In the genomic region with DNA sequence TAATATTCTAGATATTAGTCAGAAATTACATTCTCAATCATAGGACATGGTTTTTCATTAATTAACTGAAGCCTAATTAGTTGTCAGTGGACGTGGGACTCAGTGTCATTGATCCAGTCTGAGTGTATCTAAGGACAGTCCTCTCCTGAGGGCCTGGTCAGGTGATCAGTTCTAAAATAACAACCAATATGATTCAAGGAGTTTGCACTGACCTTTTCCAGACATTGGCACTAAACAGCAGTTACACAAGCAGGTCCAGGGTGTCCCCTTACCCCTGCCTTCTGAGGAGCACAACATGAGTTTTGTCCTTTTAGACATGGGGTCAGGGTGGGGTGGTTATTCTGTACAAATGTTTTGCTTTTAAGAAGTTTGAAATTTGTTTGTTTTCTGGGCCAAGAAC, we compare ENCODE assay signal across 22 cellular contexts.
"Had no signal": no experiment of that assay in that cellular context is flagged by ENCODE, and none has a peak within 500 bp of the region (broad histone marks: within the 10 kb centered on the region; RNA-seq: fewer than 3 reads in every experiment).

No MANE protein-coding gene starts in this region.

- H3K9me3 ChIP-seq: body of pancreas had no signal

- H3K4me3 ChIP-seq: body of pancreas had no signal

- ATAC-seq: activated CD4-positive, CD25-positive, alpha-beta regulatory T cell treated with anti-CD3 and anti-CD28 coated beads, Interleukin-2, amount 50 U/mL, for 24 hours; activated CD8-positive, alpha-beta T cell treated with anti-CD3 and anti-CD28 coated beads, Interleukin-2, amount 10 ng/mL, durations not matched to agents 7 days and 5 days; body of pancreas; Panc1 had no signal

- DNase-seq: activated CD4-positive, alpha-beta T cell treated with anti-CD3 and anti-CD28 coated beads for 4 hours; activated CD4-positive, alpha-beta T cell treated with anti-CD3 and anti-CD28 coated beads, Interleukin-2, amount 50 U/mL, for 4 hours; activated CD8-positive, alpha-beta memory T cell treated with anti-CD3 and anti-CD28 coated beads, Interleukin-2, amount 50 U/mL, for 48 hours; activated CD8-positive, alpha-beta T cell treated with anti-CD3 and anti-CD28 coated beads, Interleukin-2, amount 10 ng/mL, durations not matched to agents 7 days and 5 days; activated naive CD4-positive, alpha-beta T cell treated with anti-CD3 and anti-CD28 coated beads, Interleukin-2, amount 50 U/mL, for 16 hours; activated T-cell treated with anti-CD3 and anti-CD28 coated beads, Interleukin-2, amount 50 U/mL, for 1 hour; aorta; body of pancreas; MM.1S; NCI-H1105; NCI-H1436; NCI-H187; NCI-H2081; NCI-H510A treated with DMSO at 0.1 percent for 48 hours; NCI-H69; NK-92 treated with Interleukin-12 subunit alpha and Interleukin-12 subunit beta, amount 100 ng/mL, for 24 hours; OCI-M1; SHP77 treated with DMSO at 0.1 percent for 48 hours had no signal

- H3K27ac ChIP-seq: body of pancreas, RWPE1 had no signal

- H3K27ac Mint-ChIP-seq: activated CD8-positive, alpha-beta T cell treated with anti-CD3 and anti-CD28 coated beads, Interleukin-2, amount 10 ng/mL, durations not matched to agents 7 days and 5 days; T-helper 1 cell treated with Interleukin-12 subunit alpha and Interleukin-12 subunit beta and Interleukin-4 antibody, amounts not matched to agents 30 μg/mL and 1 μg/mL, for 36 hours had no signal

- H3K4me1 ChIP-seq: body of pancreas had no signal

- H3K27me3 ChIP-seq: body of pancreas had no signal

- H3K9me3 Mint-ChIP-seq: T-helper 1 cell treated with Interleukin-12 subunit alpha and Interleukin-12 subunit beta and Interleukin-4 antibody, amounts not matched to agents 30 μg/mL and 1 μg/mL, for 36 hours had no signal

- H3K4me3 Mint-ChIP-seq: activated CD8-positive, alpha-beta T cell treated with anti-CD3 and anti-CD28 coated beads, Interleukin-2, amount 10 ng/mL, durations not matched to agents 7 days and 5 days; T-helper 1 cell treated with Interleukin-12 subunit alpha and Interleukin-12 subunit beta and Interleukin-4 antibody, amounts not matched to agents 30 μg/mL and 1 μg/mL, for 36 hours had no signal
